ENCODE assay signal across 1 cellular context in the genomic region with DNA sequence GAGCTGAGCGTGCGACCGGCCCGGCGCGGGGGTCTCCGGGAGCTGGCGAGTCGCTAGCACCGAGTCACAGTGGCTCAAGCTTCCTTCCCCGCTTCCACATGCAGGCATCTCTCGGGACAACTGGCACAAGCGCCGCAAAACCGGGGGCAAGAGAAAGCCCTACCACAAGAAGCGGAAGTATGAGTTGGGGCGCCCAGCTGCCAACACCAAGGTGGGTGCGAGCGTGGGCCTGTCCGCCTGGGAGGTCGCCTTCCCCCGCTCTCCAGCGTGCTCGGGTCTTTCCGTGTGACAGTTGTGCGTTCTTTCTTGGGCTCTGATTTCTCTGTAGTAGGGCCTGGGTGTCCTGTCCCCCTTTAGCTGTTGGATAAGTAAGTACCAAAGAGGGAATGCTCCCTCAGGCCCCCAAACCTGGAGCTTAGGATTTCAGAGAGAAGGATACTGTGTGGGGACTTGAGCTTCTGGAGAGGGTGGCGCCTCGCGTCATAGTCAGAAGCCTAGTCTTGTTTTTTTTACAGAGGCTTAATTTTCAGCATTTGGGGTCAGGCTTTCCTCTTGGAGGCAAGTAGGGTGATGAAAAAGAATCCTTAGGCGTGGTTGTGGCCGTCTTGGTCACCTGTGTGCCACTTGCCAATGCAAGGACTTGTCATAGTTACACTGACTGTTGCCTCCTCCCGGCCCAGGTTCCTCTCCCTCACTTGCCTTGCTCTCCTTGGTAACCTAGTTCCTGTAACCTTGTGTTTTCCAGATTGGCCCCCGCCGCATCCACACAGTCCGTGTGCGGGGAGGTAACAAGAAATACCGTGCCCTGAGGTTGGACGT.
TF ChIP-seq lines count a peak whose summit lies in the region.

No MANE protein-coding gene starts in this region.

TF ChIP-seq in HepG2, 621 proteins besides CTCF, POLR2A, EP300 and RAD21 (continued from another document and continues in another):
- TF ChIP-seq, protein P1, sequence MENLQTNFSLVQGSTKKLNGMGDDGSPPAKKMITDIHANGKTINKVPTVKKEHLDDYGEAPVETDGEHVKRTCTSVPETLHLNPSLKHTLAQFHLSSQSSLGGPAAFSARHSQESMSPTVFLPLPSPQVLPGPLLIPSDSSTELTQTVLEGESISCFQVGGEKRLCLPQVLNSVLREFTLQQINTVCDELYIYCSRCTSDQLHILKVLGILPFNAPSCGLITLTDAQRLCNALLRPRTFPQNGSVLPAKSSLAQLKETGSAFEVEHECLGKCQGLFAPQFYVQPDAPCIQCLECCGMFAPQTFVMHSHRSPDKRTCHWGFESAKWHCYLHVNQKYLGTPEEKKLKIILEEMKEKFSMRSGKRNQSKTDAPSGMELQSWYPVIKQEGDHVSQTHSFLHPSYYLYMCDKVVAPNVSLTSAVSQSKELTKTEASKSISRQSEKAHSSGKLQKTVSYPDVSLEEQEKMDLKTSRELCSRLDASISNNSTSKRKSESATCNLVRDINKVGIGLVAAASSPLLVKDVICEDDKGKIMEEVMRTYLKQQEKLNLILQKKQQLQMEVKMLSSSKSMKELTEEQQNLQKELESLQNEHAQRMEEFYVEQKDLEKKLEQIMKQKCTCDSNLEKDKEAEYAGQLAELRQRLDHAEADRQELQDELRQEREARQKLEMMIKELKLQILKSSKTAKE (CRISPR knock-in tag; IDR thresholded peaks at IDR 0.05; ENCODE audit: borderline replicate concordance), result no peak
- TF ChIP-seq, protein P2, sequence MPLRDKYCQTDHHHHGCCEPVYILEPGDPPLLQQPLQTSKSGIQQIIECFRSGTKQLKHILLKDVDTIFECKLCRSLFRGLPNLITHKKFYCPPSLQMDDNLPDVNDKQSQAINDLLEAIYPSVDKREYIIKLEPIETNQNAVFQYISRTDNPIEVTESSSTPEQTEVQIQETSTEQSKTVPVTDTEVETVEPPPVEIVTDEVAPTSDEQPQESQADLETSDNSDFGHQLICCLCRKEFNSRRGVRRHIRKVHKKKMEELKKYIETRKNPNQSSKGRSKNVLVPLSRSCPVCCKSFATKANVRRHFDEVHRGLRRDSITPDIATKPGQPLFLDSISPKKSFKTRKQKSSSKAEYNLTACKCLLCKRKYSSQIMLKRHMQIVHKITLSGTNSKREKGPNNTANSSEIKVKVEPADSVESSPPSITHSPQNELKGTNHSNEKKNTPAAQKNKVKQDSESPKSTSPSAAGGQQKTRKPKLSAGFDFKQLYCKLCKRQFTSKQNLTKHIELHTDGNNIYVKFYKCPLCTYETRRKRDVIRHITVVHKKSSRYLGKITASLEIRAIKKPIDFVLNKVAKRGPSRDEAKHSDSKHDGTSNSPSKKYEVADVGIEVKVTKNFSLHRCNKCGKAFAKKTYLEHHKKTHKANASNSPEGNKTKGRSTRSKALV (CRISPR knock-in tag; IDR thresholded peaks at IDR 0.05), result no peak
- no peak for TF ChIP-seq RAD51 (IDR thresholded peaks at IDR 0.05; ENCODE audit: borderline replicate concordance)
- no peak for TF ChIP-seq SETDB1 (CRISPR knock-in tag; IDR thresholded peaks at IDR 0.05; ENCODE audit: borderline replicate concordance)
- no peak for TF ChIP-seq SALL2 (CRISPR knock-in tag; IDR thresholded peaks at IDR 0.05)
- no peak for TF ChIP-seq KAT7 (CRISPR knock-in tag; IDR thresholded peaks at IDR 0.05; ENCODE audit: borderline replicate concordance)
- TF ChIP-seq CEBPB (IDR thresholded peaks at IDR 0.05; ENCODE audit: borderline replicate concordance, low read depth, low read length), result no peak
- TF ChIP-seq NFIB (CRISPR knock-in tag; IDR thresholded peaks at IDR 0.05; ENCODE audit: borderline replicate concordance), result no peak
- TF ChIP-seq XBP1 (CRISPR knock-in tag; IDR thresholded peaks at IDR 0.05), result no peak
- TF ChIP-seq, protein P3, sequence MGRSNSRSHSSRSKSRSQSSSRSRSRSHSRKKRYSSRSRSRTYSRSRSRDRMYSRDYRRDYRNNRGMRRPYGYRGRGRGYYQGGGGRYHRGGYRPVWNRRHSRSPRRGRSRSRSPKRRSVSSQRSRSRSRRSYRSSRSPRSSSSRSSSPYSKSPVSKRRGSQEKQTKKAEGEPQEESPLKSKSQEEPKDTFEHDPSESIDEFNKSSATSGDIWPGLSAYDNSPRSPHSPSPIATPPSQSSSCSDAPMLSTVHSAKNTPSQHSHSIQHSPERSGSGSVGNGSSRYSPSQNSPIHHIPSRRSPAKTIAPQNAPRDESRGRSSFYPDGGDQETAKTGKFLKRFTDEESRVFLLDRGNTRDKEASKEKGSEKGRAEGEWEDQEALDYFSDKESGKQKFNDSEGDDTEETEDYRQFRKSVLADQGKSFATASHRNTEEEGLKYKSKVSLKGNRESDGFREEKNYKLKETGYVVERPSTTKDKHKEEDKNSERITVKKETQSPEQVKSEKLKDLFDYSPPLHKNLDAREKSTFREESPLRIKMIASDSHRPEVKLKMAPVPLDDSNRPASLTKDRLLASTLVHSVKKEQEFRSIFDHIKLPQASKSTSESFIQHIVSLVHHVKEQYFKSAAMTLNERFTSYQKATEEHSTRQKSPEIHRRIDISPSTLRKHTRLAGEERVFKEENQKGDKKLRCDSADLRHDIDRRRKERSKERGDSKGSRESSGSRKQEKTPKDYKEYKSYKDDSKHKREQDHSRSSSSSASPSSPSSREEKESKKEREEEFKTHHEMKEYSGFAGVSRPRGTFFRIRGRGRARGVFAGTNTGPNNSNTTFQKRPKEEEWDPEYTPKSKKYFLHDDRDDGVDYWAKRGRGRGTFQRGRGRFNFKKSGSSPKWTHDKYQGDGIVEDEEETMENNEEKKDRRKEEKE (IDR thresholded peaks at IDR 0.05), result no peak
- TF ChIP-seq ATF1 (CRISPR knock-in tag; IDR thresholded peaks at IDR 0.05), result no peak
- TF ChIP-seq, protein P4, sequence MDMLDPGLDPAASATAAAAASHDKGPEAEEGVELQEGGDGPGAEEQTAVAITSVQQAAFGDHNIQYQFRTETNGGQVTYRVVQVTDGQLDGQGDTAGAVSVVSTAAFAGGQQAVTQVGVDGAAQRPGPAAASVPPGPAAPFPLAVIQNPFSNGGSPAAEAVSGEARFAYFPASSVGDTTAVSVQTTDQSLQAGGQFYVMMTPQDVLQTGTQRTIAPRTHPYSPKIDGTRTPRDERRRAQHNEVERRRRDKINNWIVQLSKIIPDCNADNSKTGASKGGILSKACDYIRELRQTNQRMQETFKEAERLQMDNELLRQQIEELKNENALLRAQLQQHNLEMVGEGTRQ (IDR thresholded peaks at IDR 0.05; ENCODE audit: low read depth, low read length), result no peak
- TF ChIP-seq, protein P4 (CRISPR knock-in tag; IDR thresholded peaks at IDR 0.05; ENCODE audit: borderline replicate concordance), result no peak
- TF ChIP-seq, protein P5, sequence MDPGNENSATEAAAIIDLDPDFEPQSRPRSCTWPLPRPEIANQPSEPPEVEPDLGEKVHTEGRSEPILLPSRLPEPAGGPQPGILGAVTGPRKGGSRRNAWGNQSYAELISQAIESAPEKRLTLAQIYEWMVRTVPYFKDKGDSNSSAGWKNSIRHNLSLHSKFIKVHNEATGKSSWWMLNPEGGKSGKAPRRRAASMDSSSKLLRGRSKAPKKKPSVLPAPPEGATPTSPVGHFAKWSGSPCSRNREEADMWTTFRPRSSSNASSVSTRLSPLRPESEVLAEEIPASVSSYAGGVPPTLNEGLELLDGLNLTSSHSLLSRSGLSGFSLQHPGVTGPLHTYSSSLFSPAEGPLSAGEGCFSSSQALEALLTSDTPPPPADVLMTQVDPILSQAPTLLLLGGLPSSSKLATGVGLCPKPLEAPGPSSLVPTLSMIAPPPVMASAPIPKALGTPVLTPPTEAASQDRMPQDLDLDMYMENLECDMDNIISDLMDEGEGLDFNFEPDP (CRISPR knock-in tag; conservative IDR thresholded peaks at IDR 0.05), result no peak
- TF ChIP-seq ZNF263 (CRISPR knock-in tag; IDR thresholded peaks at IDR 0.05), result no peak
- no peak for TF ChIP-seq ZNF776 (CRISPR knock-in tag; IDR thresholded peaks at IDR 0.05)
- TF ChIP-seq, protein P6, sequence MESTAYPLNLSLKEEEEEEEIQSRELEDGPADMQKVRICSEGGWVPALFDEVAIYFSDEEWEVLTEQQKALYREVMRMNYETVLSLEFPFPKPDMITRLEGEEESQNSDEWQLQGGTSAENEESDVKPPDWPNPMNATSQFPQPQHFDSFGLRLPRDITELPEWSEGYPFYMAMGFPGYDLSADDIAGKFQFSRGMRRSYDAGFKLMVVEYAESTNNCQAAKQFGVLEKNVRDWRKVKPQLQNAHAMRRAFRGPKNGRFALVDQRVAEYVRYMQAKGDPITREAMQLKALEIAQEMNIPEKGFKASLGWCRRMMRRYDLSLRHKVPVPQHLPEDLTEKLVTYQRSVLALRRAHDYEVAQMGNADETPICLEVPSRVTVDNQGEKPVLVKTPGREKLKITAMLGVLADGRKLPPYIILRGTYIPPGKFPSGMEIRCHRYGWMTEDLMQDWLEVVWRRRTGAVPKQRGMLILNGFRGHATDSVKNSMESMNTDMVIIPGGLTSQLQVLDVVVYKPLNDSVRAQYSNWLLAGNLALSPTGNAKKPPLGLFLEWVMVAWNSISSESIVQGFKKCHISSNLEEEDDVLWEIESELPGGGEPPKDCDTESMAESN (CRISPR knock-in tag; conservative IDR thresholded peaks at IDR 0.05), result no peak
- TF ChIP-seq ZNF850 (CRISPR knock-in tag; conservative IDR thresholded peaks at IDR 0.05), result no peak
- no peak for TF ChIP-seq ZSCAN20 (CRISPR knock-in tag; IDR thresholded peaks at IDR 0.05; ENCODE audit: borderline replicate concordance)
- peak; percentile 48; the same call in 1 of the 2 replicates for TF ChIP-seq MEIS1 (CRISPR knock-in tag; IDR thresholded peaks at IDR 0.05; ENCODE audit: borderline replicate concordance)
- no peak for TF ChIP-seq HOXA3 (CRISPR knock-in tag; IDR thresholded peaks at IDR 0.05)
- TF ChIP-seq AHR (CRISPR knock-in tag; IDR thresholded peaks at IDR 0.05), result no peak
- no peak for TF ChIP-seq ATAD3A (CRISPR knock-in tag; IDR thresholded peaks at IDR 0.05)
- no peak for TF ChIP-seq NFYB (CRISPR knock-in tag; IDR thresholded peaks at IDR 0.05)
- 0 out of 2 replicates have a peak, but pooled peaks have one; percentile 31 for TF ChIP-seq ZNF577 (CRISPR knock-in tag; IDR thresholded peaks at IDR 0.05; ENCODE audit: borderline replicate concordance, low read depth)
- TF ChIP-seq SMAD3 (CRISPR knock-in tag; IDR thresholded peaks at IDR 0.05), result no peak
- TF ChIP-seq, protein P7, sequence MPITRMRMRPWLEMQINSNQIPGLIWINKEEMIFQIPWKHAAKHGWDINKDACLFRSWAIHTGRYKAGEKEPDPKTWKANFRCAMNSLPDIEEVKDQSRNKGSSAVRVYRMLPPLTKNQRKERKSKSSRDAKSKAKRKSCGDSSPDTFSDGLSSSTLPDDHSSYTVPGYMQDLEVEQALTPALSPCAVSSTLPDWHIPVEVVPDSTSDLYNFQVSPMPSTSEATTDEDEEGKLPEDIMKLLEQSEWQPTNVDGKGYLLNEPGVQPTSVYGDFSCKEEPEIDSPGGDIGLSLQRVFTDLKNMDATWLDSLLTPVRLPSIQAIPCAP (CRISPR knock-in tag; IDR thresholded peaks at IDR 0.05; ENCODE audit: low read depth), result no peak
- TF ChIP-seq RFX5 (IDR thresholded peaks at IDR 0.05; ENCODE audit: low read depth, low read length), result no peak
- no peak for TF ChIP-seq MXD4 (CRISPR knock-in tag; IDR thresholded peaks at IDR 0.05)
- TF ChIP-seq, protein P8, sequence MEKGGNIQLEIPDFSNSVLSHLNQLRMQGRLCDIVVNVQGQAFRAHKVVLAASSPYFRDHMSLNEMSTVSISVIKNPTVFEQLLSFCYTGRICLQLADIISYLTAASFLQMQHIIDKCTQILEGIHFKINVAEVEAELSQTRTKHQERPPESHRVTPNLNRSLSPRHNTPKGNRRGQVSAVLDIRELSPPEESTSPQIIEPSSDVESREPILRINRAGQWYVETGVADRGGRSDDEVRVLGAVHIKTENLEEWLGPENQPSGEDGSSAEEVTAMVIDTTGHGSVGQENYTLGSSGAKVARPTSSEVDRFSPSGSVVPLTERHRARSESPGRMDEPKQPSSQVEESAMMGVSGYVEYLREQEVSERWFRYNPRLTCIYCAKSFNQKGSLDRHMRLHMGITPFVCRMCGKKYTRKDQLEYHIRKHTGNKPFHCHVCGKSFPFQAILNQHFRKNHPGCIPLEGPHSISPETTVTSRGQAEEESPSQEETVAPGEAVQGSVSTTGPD (CRISPR knock-in tag; IDR thresholded peaks at IDR 0.05), result no peak
- no peak for TF ChIP-seq SP1 (IDR thresholded peaks at IDR 0.05)
- no peak for TF ChIP-seq SP1 (CRISPR knock-in tag; IDR thresholded peaks at IDR 0.05)
- TF ChIP-seq GFI1 (CRISPR knock-in tag; IDR thresholded peaks at IDR 0.05; ENCODE audit: borderline replicate concordance), result no peak
- TF ChIP-seq ZNF674 (CRISPR knock-in tag; IDR thresholded peaks at IDR 0.05; ENCODE audit: low read depth), result peak; percentile 71; the same call in 1 of the 2 replicates
- no peak for TF ChIP-seq SP140L (CRISPR knock-in tag; IDR thresholded peaks at IDR 0.05; ENCODE audit: borderline replicate concordance)
- TF ChIP-seq ZNF225 (CRISPR knock-in tag; IDR thresholded peaks at IDR 0.05), result no peak; the same call in 1 of the 2 replicates
- no peak for TF ChIP-seq DMAP1 (CRISPR knock-in tag; IDR thresholded peaks at IDR 0.05)
- no peak for TF ChIP-seq PRMT3 (CRISPR knock-in tag; IDR thresholded peaks at IDR 0.05; ENCODE audit: borderline replicate concordance, low read depth)
- no peak for TF ChIP-seq HNF4A (CRISPR knock-in tag; IDR thresholded peaks at IDR 0.05)
- peak; percentile 4 for TF ChIP-seq ASH2L (IDR thresholded peaks at IDR 0.05; ENCODE audit: insufficient read length, low read depth, low read length)
- TF ChIP-seq ZZZ3 (CRISPR knock-in tag; IDR thresholded peaks at IDR 0.05; ENCODE audit: borderline replicate concordance), result 0 out of 2 replicates have a peak, but pooled peaks have one; percentile 8
- TF ChIP-seq NBN (conservative IDR thresholded peaks at IDR 0.05), result no peak
- TF ChIP-seq ZNF773 (CRISPR knock-in tag; IDR thresholded peaks at IDR 0.05; ENCODE audit: borderline replicate concordance), result peak; percentile 54; the same call in 1 of the 2 replicates
- TF ChIP-seq ARNTL (CRISPR knock-in tag; IDR thresholded peaks at IDR 0.05), result peak; percentile 25; the same call in 1 of the 2 replicates
- TF ChIP-seq, protein P9, sequence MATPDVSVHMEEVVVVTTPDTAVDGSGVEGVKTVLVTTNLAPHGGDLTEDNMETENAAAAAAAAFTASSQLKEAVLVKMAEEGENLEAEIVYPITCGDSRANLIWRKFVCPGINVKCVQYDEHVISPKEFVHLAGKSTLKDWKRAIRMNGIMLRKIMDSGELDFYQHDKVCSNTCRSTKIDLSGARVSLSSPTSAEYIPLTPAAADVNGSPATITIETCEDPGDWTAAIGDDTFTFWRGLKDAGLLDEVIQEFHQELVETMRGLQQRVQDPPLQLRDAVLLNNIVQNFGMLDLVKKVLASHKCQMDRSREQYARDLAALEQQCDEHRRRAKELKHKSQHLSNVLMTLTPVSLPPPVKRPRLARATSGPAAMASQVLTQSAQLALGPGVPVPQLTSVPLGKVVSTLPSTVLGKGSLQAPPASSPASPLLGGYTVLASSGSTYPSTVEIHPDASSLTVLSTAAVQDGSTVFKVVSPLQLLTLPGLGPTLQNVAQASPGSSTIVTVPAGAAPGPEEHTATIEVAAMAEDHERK (CRISPR knock-in tag; IDR thresholded peaks at IDR 0.05; ENCODE audit: low read depth), result no peak
- TF ChIP-seq, protein P10, sequence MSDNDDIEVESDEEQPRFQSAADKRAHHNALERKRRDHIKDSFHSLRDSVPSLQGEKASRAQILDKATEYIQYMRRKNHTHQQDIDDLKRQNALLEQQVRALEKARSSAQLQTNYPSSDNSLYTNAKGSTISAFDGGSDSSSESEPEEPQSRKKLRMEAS (IDR thresholded peaks at IDR 0.05), result no peak
